In the genomic region with DNA sequence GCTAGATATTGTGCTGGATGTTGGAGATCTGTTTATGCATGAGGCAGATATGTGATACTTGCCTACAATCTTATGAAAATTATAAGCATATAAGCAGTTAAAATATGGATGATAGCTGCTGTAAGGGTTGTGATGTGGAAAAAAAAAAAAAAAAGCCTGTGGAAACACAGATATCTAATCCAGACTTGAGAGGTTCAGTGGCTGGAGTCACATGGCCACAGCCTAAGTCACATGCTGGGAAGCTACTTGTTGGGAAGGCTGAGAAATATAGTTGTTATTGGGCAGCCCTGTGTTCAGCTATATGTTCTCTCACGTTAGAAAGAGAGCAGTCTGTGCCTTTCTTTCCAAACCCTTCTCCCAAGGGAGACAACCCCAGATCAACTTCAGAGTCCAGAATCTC, we compare ENCODE assay signal across 1 cellular context.
TF ChIP-seq lines count a peak whose summit lies in the region.

No MANE protein-coding gene starts in this region.

TF ChIP-seq in HepG2, 621 proteins besides CTCF, POLR2A, EP300 and RAD21 (continued from another document):
- TF ChIP-seq, protein P1, sequence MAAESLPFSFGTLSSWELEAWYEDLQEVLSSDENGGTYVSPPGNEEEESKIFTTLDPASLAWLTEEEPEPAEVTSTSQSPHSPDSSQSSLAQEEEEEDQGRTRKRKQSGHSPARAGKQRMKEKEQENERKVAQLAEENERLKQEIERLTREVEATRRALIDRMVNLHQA (CRISPR knock-in tag; IDR thresholded peaks at IDR 0.05), result no peak
- TF ChIP-seq ZNF451 (CRISPR knock-in tag; IDR thresholded peaks at IDR 0.05) (no peak), JUN (CRISPR knock-in tag; IDR thresholded peaks at IDR 0.05) (no peak)
